In genomic region chr17:13777003-13777402, GRCh38 we compare ENCODE assay signal across 17 cellular contexts.
DNase-seq lines count a peak whose midpoint lies in the region; FAIRE-seq and TF ChIP-seq lines count a peak whose summit lies in the region.
"Had no signal": no experiment of that assay in that cellular context is flagged by ENCODE, and none has a peak within 500 bp of the region (broad histone marks: within the 10 kb centered on the region; RNA-seq: fewer than 3 reads in every experiment).

No MANE protein-coding gene starts in this region.

- intact Hi-C loops in testis (cut with DNase I; ENCODE audit: low total_unique reads) = no loop called here
- intact Hi-C loops in prostate gland (cut with DNase I) = no loop called here

- H3K9ac ChIP-seq in keratinocyte (ENCODE audit: control insufficient read depth, extremely low read depth, insufficient read depth, low read length) = no peak overlapping the region

- H3K9me3 ChIP-seq in keratinocyte (ENCODE audit: control insufficient read depth, low read depth, low read length) (peaks cover 1% of the 10 kb centered on the region), testis (no peaks in the 10 kb centered on the region), prostate gland (no peaks in the 10 kb centered on the region), osteoblast (ENCODE audit: low read depth, low read length) (no peaks in the 10 kb centered on the region)
- H3K9me3 ChIP-seq: HAP-1 had no signal

- H3K4me3 ChIP-seq in keratinocyte (ENCODE audit: control insufficient read depth in 2 of 3, extremely low read depth in 1 of 3, insufficient read depth in 2 of 3, low read depth in 1 of 3, low read length in 3 of 3) (no peak overlapping the region), testis (no peak overlapping the region), prostate gland (no peak overlapping the region), osteoblast (ENCODE audit: insufficient read depth, low read length) (no peak overlapping the region)
- H3K4me3 ChIP-seq: HAP-1, K562 had no signal

- H3K36me3 ChIP-seq in keratinocyte (ENCODE audit: control insufficient read depth in 2 of 2, extremely low read depth in 1 of 2, insufficient read depth in 2 of 2, low read length in 2 of 2) (no peaks in the 10 kb centered on the region), testis (ENCODE audit: low read depth, missing control alignments) (no peaks in the 10 kb centered on the region), prostate gland (no peaks in the 10 kb centered on the region), osteoblast (ENCODE audit: insufficient read depth, low read length) (no peaks in the 10 kb centered on the region)
- H3K36me3 ChIP-seq: HAP-1 had no signal

- dilution Hi-C loops in keratinocyte (cut with MboI; ENCODE audit: extremely low pct_ligation_motif_present, low sequenced_read_pairs) = no loop called here

- 54 to 69% methylated on average over 7 of the region's 7 CpGs for WGBS in testis, 2 donors
- 93% methylated on average over 7 of the region's 7 CpGs for WGBS in prostate gland

- H3K27me3 ChIP-seq in keratinocyte (ENCODE audit: control insufficient read depth, extremely low read depth, insufficient read depth, low read length) = no peaks in the 10 kb centered on the region
- no peaks in the 10 kb centered on the region for H3K27me3 ChIP-seq in testis
- H3K27me3 ChIP-seq in prostate gland (replicated peaks; ENCODE audit: insufficient read depth) = no peaks in the 10 kb centered on the region
- no peaks in the 10 kb centered on the region for H3K27me3 ChIP-seq in osteoblast (ENCODE audit: insufficient read depth, low read length)

- TF ChIP-seq POLR2A in testis (IDR thresholded peaks at IDR 0.05) (no peak), prostate gland (IDR thresholded peaks at IDR 0.05) (no peak)

- no peaks in the 10 kb centered on the region for H3K79me2 ChIP-seq in keratinocyte (ENCODE audit: control insufficient read depth, insufficient read depth, low read length)
- no peaks in the 10 kb centered on the region for H3K79me2 ChIP-seq in osteoblast (ENCODE audit: insufficient read depth, low read length)

- H4K20me1 ChIP-seq in keratinocyte (ENCODE audit: control insufficient read depth, extremely low read depth, insufficient read depth, low read length) = no peaks in the 10 kb centered on the region
- no peaks in the 10 kb centered on the region for H4K20me1 ChIP-seq in osteoblast (ENCODE audit: insufficient read depth, low read length)

- DNase-seq in M059J (ENCODE audit: low read depth) = peak; percentile 35
- DNase-seq in epithelial cell of prostate (ENCODE audit: low read depth, low spot score) = no peak
- no peak for DNase-seq in keratinocyte (ENCODE audit: low read depth, low spot score)
- peak; percentile 22 for DNase-seq in testis
- no peak for DNase-seq in prostate gland (ENCODE audit: low spot score)
- DNase-seq in osteoblast (ENCODE audit: insufficient read length, low spot score, missing footprints) = no peak
- DNase-seq in GM19239 (ENCODE audit: insufficient read length, low spot score) = no peak
- DNase-seq: ACHN, AML-193, DMS153, EL, NCI-H1417 treated with DMSO at 0.1 percent for 48 hours, NCI-H1930, NCI-H2171, NCI-H446 had no signal

- TF ChIP-seq CTCF in keratinocyte (optimal IDR thresholded peaks at IDR 0.05 in 1 of 3, IDR thresholded peaks at IDR 0.05 in 1 of 3, conservative IDR thresholded peaks at IDR 0.05 in 1 of 3; ENCODE audit: extremely low read depth in 1 of 3, insufficient read depth in 2 of 3, low read length in 3 of 3) = no peak
- TF ChIP-seq CTCF in testis (IDR thresholded peaks at IDR 0.05) = no peak
- no peak for TF ChIP-seq CTCF in prostate gland (IDR thresholded peaks at IDR 0.05)
- TF ChIP-seq CTCF in osteoblast (IDR thresholded peaks at IDR 0.05; ENCODE audit: extremely low read depth, low read depth, low read length) = no peak

- H2AFZ ChIP-seq in keratinocyte (ENCODE audit: control insufficient read depth, low read length) (no peak overlapping the region), osteoblast (ENCODE audit: low read length) (no peak overlapping the region)

- H3K27ac ChIP-seq in epithelial cell of prostate = peak overlapping the region; percentile 93
- peak overlapping the region; percentile 99 for H3K27ac ChIP-seq in keratinocyte (ENCODE audit: control insufficient read depth, insufficient read depth, low read length)
- no peak overlapping the region for H3K27ac ChIP-seq in testis
- H3K27ac ChIP-seq in prostate gland = no peak overlapping the region
- H3K27ac ChIP-seq in osteoblast (ENCODE audit: low read depth, low read length) = no peak overlapping the region

- FAIRE-seq in keratinocyte (lab: Jason Lieb, UNC) (no peak), GM19239 (lab: Jason Lieb, UNC) (no peak)
- FAIRE-seq: K562 had no signal

- H3K4me1 ChIP-seq in keratinocyte (ENCODE audit: control insufficient read depth, extremely low read depth, insufficient read depth, low read length) = peaks cover 30% of the 10 kb centered on the region
- no peaks in the 10 kb centered on the region for H3K4me1 ChIP-seq in testis
- H3K4me1 ChIP-seq in prostate gland (replicated peaks) = no peaks in the 10 kb centered on the region
- H3K4me1 ChIP-seq in osteoblast (ENCODE audit: insufficient read depth, low read length) = no peaks in the 10 kb centered on the region
- H3K4me1 ChIP-seq: HAP-1 had no signal

- H3K4me2 ChIP-seq in keratinocyte (ENCODE audit: control insufficient read depth, extremely low read depth, insufficient read depth, low read depth, low read length) (peak overlapping the region; percentile 75), osteoblast (ENCODE audit: insufficient read depth, low read length) (no peak overlapping the region)

- no peaks in the 10 kb centered on the region for H3K9me1 ChIP-seq in keratinocyte (ENCODE audit: control insufficient read depth, extremely low read depth, insufficient read depth, low read length)

Comparison
In these comparisons a context has a peak if more than half of its experiments do, and no peak if none do; other contexts are left out.
1. DNase-seq: peak in M059J (single experiment) and testis (single experiment); none in epithelial cell of prostate (single experiment), keratinocyte (single experiment), prostate gland (single experiment), osteoblast (single experiment) and GM19239 (single experiment).
2. H3K27ac ChIP-seq: peak in epithelial cell of prostate (single experiment) and keratinocyte (single experiment); none in testis (0 of 2), prostate gland (0 of 2) and osteoblast (single experiment).